22 cellular contexts compared by ENCODE assay signal in genomic region chr10:43694526-43694925, GRCh38. TPM values are rescaled to one million over a fixed set of nuclear protein-coding genes. Genes with fewer than 3 reads are reported as not detected.
DNase-seq lines count a peak whose midpoint lies in the region; ATAC-seq and TF ChIP-seq lines count a peak whose summit lies in the region.
"Had no signal": no experiment of that assay in that cellular context is flagged by ENCODE, and none has a peak within 500 bp of the region (broad histone marks: within the 10 kb centered on the region; RNA-seq: fewer than 3 reads in every experiment).

No MANE protein-coding gene starts in this region.

- H2BK20ac ChIP-seq in H9 (ENCODE audit: low read depth, low read length, poor library complexity, severe bottlenecking): no peak overlapping the region

- H3K14ac ChIP-seq in H9 (ENCODE audit: insufficient read depth, low read length) (peak overlapping the region; percentile 42; the same call in 1 of the 2 replicates), neuronal stem cell (ENCODE audit: low read length) (no peak overlapping the region)

- intact Hi-C loops in cardiac septum (cut with DNase I) (loop anchor here (5.0 kb wide), 4 partner anchors 173 to 348 kb away; no protein-coding TSS in a partner anchor), heart right ventricle (cut with DNase I) (loop anchor here (5.0 to 10.0 kb wide), 20 partner anchors 80 to 693 kb away; partner anchors contain the start of gene CXCL12 (in 3 of the 10))

- H3K27ac ChIP-seq in heart right ventricle (peak overlapping the region in 3 of 10 donors; percentile 43 to 99 (median 45)), H9 (ENCODE audit: insufficient read length, low read depth, low read length) (no peak overlapping the region), neuronal stem cell (replicated peaks; ENCODE audit: low read length) (no peak overlapping the region)
- H3K27ac ChIP-seq: 22Rv1, A549, GM23248, HL-60 had no signal

- H4K91ac ChIP-seq in H9 (ENCODE audit: insufficient read length, low read depth, low read length) (no peak overlapping the region), neuronal stem cell (ENCODE audit: low read depth, low read length, poor library complexity) (peak overlapping the region; percentile 60)

- H3K4ac ChIP-seq in H9 (ENCODE audit: low read depth, low read length) (no peak overlapping the region), neuronal stem cell (ENCODE audit: low read length) (no peak overlapping the region)

- H3K36me3 ChIP-seq in heart right ventricle: no peaks in the 10 kb centered on the region
- peaks cover 0 to 3% of the 10 kb centered on the region in 2 donors for H3K36me3 ChIP-seq in neuronal stem cell (replicated peaks in 1 of 2; ENCODE audit: control insufficient read depth in 2 of 2, insufficient read depth in 2 of 2, low read length in 2 of 2)

- H3K27me3 ChIP-seq in heart right ventricle (peaks cover 0 to 4% (median 0%) of the 10 kb centered on the region in 7 donors), H9 (ENCODE audit: insufficient read depth, low read length) (peaks cover 7% of the 10 kb centered on the region; the same call in 1 of the 2 replicates), neuronal stem cell (ENCODE audit: control insufficient read depth in 3 of 3, insufficient read depth in 3 of 3, low read depth in 1 of 3, low read length in 3 of 3) (peaks cover 0 to 41% (median 4%) of the 10 kb centered on the region in 3 experiments)

- H3K9me3 ChIP-seq in heart right ventricle: no peaks in the 10 kb centered on the region
- H3K9me3 ChIP-seq in H9 (ENCODE audit: control insufficient read depth, low read depth, low read length): no peaks in the 10 kb centered on the region
- peaks cover 0 to 3% of the 10 kb centered on the region in 2 donors for H3K9me3 ChIP-seq in neuronal stem cell (replicated peaks in 1 of 2; ENCODE audit: control insufficient read depth in 2 of 2, insufficient read depth in 1 of 2, low read depth in 1 of 2, low read length in 2 of 2)
- H3K9me3 ChIP-seq: A549 had no signal

- ATAC-seq in heart right ventricle (no peak), GM19023 (IDR thresholded peaks at IDR 0.05; ENCODE audit: unreplicated experiment) (no peak)
- ATAC-seq: A549, GM12878, HCT116 had no signal

- H3K4me1 Mint-ChIP-seq in H9: peaks cover 0 to 2% of the 10 kb centered on the region in 2 experiments; a peak in 1 of 4 replicates

- peaks cover 5% of the 10 kb centered on the region for H3K23me2 ChIP-seq in H9 (ENCODE audit: insufficient read length, low read depth, low read length, poor library complexity, severe bottlenecking)

- no peak overlapping the region for H3K27ac Mint-ChIP-seq in H9
- H3K27ac Mint-ChIP-seq: HFFc6 had no signal

- H3K4me1 ChIP-seq in heart right ventricle (peaks cover 10 to 89% (median 42%) of the 10 kb centered on the region in 9 donors), H9 (ENCODE audit: insufficient read depth, low read length) (no peaks in the 10 kb centered on the region), neuronal stem cell (ENCODE audit: control insufficient read depth in 2 of 2, insufficient read depth in 1 of 2, low read depth in 1 of 2, low read length in 2 of 2) (peaks cover 2 to 5% of the 10 kb centered on the region in 2 donors)
- H3K4me1 ChIP-seq: A549 had no signal

- H2BK12ac ChIP-seq in H9 (ENCODE audit: insufficient read length, low read depth, low read length): no peak overlapping the region
- no peak overlapping the region for H2BK12ac ChIP-seq in neuronal stem cell (ENCODE audit: low read length)

- no peak overlapping the region for H3T11ph ChIP-seq in H9 (ENCODE audit: low read length)

- peaks cover 45% of the 10 kb centered on the region for H3K27me3 Mint-ChIP-seq in H9 (ENCODE audit: low read depth)

- no peak for TF ChIP-seq CTCF in heart right ventricle (IDR thresholded peaks at IDR 0.05)
- TF ChIP-seq CTCF in H9 (conservative IDR thresholded peaks at IDR 0.05): no peak

- H3K4me3 ChIP-seq in heart right ventricle (no peak overlapping the region), neuronal stem cell (ENCODE audit: low read length in 2 of 2) (no peak overlapping the region)
- H3K4me3 ChIP-seq: A549, GM12878, GM23248 had no signal

- no peaks in the 10 kb centered on the region for H3K9me3 Mint-ChIP-seq in H9
- H3K9me3 Mint-ChIP-seq: CD8-positive, alpha-beta memory T cell; HFFc6 had no signal

- no peak overlapping the region for H4K8ac ChIP-seq in H9 (replicated peaks; ENCODE audit: insufficient read length, low read depth, low read length)
- H4K8ac ChIP-seq in neuronal stem cell (ENCODE audit: low read depth, low read length): no peak overlapping the region

- H2BK15ac ChIP-seq in H9 (ENCODE audit: low read depth, low read length) (no peak overlapping the region), neuronal stem cell (ENCODE audit: low read length) (no peak overlapping the region)

- H3K9ac ChIP-seq in H9 (ENCODE audit: extremely low read depth, insufficient read length, low read length): no peak overlapping the region
- no peak overlapping the region for H3K9ac ChIP-seq in neuronal stem cell (ENCODE audit: low read depth, low read length, poor library complexity)
- H3K9ac ChIP-seq: GM23248 had no signal

- H3K56ac ChIP-seq in H9 (ENCODE audit: insufficient read length, low read depth, low read length): no peak overlapping the region

- WGBS in heart right ventricle, 2 donors: 94 to 99% methylated on average over 7 of the region's 7 CpGs
- no CpG with 5 or more reads among the region's 7 CpGs for WGBS in H9 (ENCODE audit: extremely low coverage, insufficient read length, low lambda C conversion rate)
- WGBS in neuronal stem cell (ENCODE audit: extremely low coverage in 2 of 2, insufficient read length in 2 of 2, insufficient replicate concordance in 1 of 2), 2 donors: no CpG with 5 or more reads among the region's 7 CpGs

- H3K4me2 ChIP-seq in H9 (ENCODE audit: insufficient read depth, insufficient read length, low read length) (no peak overlapping the region), neuronal stem cell (ENCODE audit: insufficient read depth, low read length, poor library complexity, severe bottlenecking) (no peak overlapping the region)
- H3K4me2 ChIP-seq: A549 had no signal

- no peaks in the 10 kb centered on the region for H3K36me3 Mint-ChIP-seq in H9 (ENCODE audit: insufficient read depth in 1 of 3, low read depth in 3 of 3)
- H3K36me3 Mint-ChIP-seq: CD4-positive, CD25-positive, alpha-beta regulatory T cell had no signal

- no peak overlapping the region for H2AK5ac ChIP-seq in H9 (ENCODE audit: insufficient read length, low read length)
- no peak overlapping the region for H2AK5ac ChIP-seq in neuronal stem cell (ENCODE audit: low read depth, low read length)

- H2BK5ac ChIP-seq in H9 (ENCODE audit: insufficient read length, low read length) (no peak overlapping the region), neuronal stem cell (ENCODE audit: low read length) (no peak overlapping the region)

- no peak overlapping the region for H3K4me3 Mint-ChIP-seq in H9
- H3K4me3 Mint-ChIP-seq: HFFc6 had no signal

- no peak overlapping the region for H4K5ac ChIP-seq in H9 (ENCODE audit: insufficient read length, low read depth, low read length)

- H3K79me1 ChIP-seq in H9 (ENCODE audit: insufficient read depth, low read depth, low read length, poor library complexity, severe bottlenecking) (no peaks in the 10 kb centered on the region), neuronal stem cell (ENCODE audit: low read depth, low read length) (no peaks in the 10 kb centered on the region)

- H2BK120ac ChIP-seq in H9 (ENCODE audit: low read depth, low read length, poor library complexity, severe bottlenecking): no peak overlapping the region
- H2BK120ac ChIP-seq in neuronal stem cell (ENCODE audit: low read depth, low read length): no peak overlapping the region

- H2AFZ ChIP-seq in H9 (ENCODE audit: low read length) (no peak overlapping the region), neuronal stem cell (ENCODE audit: low read length) (no peak overlapping the region)
- H2AFZ ChIP-seq: GM23248 had no signal

- H3K79me2 ChIP-seq in H9 (ENCODE audit: insufficient read depth, low read length): no peaks in the 10 kb centered on the region

- no peak overlapping the region for H3K18ac ChIP-seq in H9 (ENCODE audit: insufficient read length, low read depth, low read length)
- H3K18ac ChIP-seq in neuronal stem cell (ENCODE audit: low read length): no peak overlapping the region

- no peaks in the 10 kb centered on the region for H4K20me1 ChIP-seq in H9 (ENCODE audit: control insufficient read depth, insufficient read depth, insufficient read length)

- DNase-seq in cardiac septum (ENCODE audit: low spot score) (peak; percentile 64), heart right ventricle (no peak), H9 (no peak), neuronal stem cell (ENCODE audit: low spot score) (no peak), CD1c-positive myeloid dendritic cell (ENCODE audit: extremely low spot score) (no peak), NOMO-1 (lab: John Stamatoyannopoulos, UW; ENCODE audit: unreplicated experiment in 2 of 2) (no peak)
- DNase-seq: AML-193; CD4-positive, CD25-positive, alpha-beta regulatory T cell; CD8-positive, alpha-beta memory T cell; COR-L47; DMS 273 treated with DMSO at 0.1 percent for 48 hours; DMS53; DND-41; EL; GM23248; HFFc6 had no signal

- no peak overlapping the region for H3K23ac ChIP-seq in H9 (ENCODE audit: insufficient read length, low read depth, low read length)
- no peak overlapping the region for H3K23ac ChIP-seq in neuronal stem cell (ENCODE audit: low read depth, low read length, poor library complexity)

RNA-seq across cellular contexts. Expression of gene ZNF32, which starts 45.8 kb away (rescaled TPM):
- 38.1 TPM for total RNA-seq in cardiac septum
- 10 to 100 TPM; 34.4 to 52.3 (median 41.6) TPM for total RNA-seq in heart right ventricle
- 10 to 100 TPM; 44.9 to 73.8 TPM for polyA plus RNA-seq in heart right ventricle
- total RNA-seq in H9 (2021): 13.3 and 14.6 TPM in 2 replicates
- 25.9 TPM for polyA plus RNA-seq in neuronal stem cell (2013, experiment 1 of 2)
- 26.0 TPM for polyA plus RNA-seq in neuronal stem cell (2013, experiment 2 of 2)
